ENCODE assay signal across 11 cellular contexts in the genomic region with DNA sequence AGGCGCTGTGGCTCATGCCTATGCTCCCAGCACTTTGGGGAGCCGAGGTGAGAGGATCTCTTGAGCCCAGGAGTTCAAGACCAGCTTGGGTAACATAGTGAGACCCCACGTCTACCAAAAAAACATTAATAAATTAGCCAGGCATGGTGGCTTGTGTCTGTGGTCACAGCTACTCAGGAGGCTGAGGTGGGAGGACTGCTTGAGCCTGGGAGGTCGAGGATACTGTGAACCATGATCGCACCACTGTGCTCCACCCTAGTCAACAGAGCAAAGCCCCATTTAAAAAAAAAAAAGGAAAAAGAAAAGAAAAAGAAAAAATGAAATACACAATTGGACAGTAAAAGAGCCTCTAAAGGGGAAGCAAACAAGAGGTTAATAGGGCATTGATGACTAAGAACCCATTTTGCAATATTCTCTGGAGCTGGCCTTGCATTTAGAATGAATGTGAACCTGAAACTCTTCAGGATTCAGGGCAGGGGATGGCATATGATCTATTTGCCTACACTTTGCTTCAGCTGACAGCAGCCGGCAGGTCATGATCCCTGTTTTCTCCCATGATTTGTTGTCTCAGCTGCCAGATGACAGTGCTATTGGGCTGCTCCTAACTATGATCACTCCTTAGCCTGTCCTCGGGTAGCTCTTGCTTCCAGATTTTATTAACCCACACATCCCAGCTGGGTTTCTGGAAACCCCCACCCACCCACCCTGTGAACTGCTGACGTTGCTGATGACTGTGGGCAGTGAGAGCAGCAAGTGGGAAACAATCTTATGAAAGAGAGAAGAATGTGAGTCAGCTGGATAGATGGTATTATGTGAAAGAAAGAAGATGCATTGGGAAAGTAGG.
DNase-seq lines count a peak whose midpoint lies in the region; FAIRE-seq and TF ChIP-seq lines count a peak whose summit lies in the region.
"Had no signal": no experiment of that assay in that cellular context is flagged by ENCODE, and none has a peak within 500 bp of the region (broad histone marks: within the 10 kb centered on the region; RNA-seq: fewer than 3 reads in every experiment).

No MANE protein-coding gene starts in this region.

- H3K9ac ChIP-seq in MM.1S (ENCODE audit: low read length) = no peak overlapping the region

- no peak overlapping the region for H2AFZ ChIP-seq in MM.1S (ENCODE audit: low read length)

- no peak overlapping the region for H3K4me3 ChIP-seq in MM.1S (ENCODE audit: low read length)

- peaks cover 30% of the 10 kb centered on the region for H3K4me1 ChIP-seq in MM.1S (ENCODE audit: low read length)

- H3K4me3 Mint-ChIP-seq in dendritic cell treated with granulocyte-macrophage colony-stimulating factor and Interleukin-4, amounts not matched to agents 40 ng/mL and 50 ng/mL, for 4 days = peak overlapping the region; percentile 21
- H3K4me3 Mint-ChIP-seq: neural crest cell had no signal

- no peaks in the 10 kb centered on the region for H3K36me3 Mint-ChIP-seq in dendritic cell treated with granulocyte-macrophage colony-stimulating factor and Interleukin-4, amounts not matched to agents 40 ng/mL and 50 ng/mL, for 4 days (ENCODE audit: low read depth)

- H3K79me2 ChIP-seq in MM.1S (ENCODE audit: low read length) = no peaks in the 10 kb centered on the region

- H3K9me3 ChIP-seq in MM.1S (replicated peaks; ENCODE audit: insufficient read depth, low read length) = no peaks in the 10 kb centered on the region

- no peaks in the 10 kb centered on the region for H3K9me3 Mint-ChIP-seq in dendritic cell treated with granulocyte-macrophage colony-stimulating factor and Interleukin-4, amounts not matched to agents 40 ng/mL and 50 ng/mL, for 4 days
- H3K9me3 Mint-ChIP-seq: neural crest cell had no signal

- no peaks in the 10 kb centered on the region for H3K27me3 ChIP-seq in MM.1S (replicated peaks; ENCODE audit: insufficient read depth, low read length)

- H3K27me3 Mint-ChIP-seq in dendritic cell treated with granulocyte-macrophage colony-stimulating factor and Interleukin-4, amounts not matched to agents 40 ng/mL and 50 ng/mL, for 4 days = no peaks in the 10 kb centered on the region

- peaks cover 42% of the 10 kb centered on the region for H3K4me1 Mint-ChIP-seq in dendritic cell treated with granulocyte-macrophage colony-stimulating factor and Interleukin-4, amounts not matched to agents 40 ng/mL and 50 ng/mL, for 4 days (ENCODE audit: low read depth)

- TF ChIP-seq CTCF in MM.1S (IDR thresholded peaks at IDR 0.05; ENCODE audit: low read length) = no peak

- no peak overlapping the region for H3K4me2 ChIP-seq in MM.1S (ENCODE audit: low read depth, low read length)

- DNase-seq in HPDE6-E6E7 (ENCODE audit: extremely low spot score) (peak; percentile 41), NCI-H82 treated with DMSO at 0.1 percent for 48 hours (lab: John Stamatoyannopoulos, UW; ENCODE audit: unreplicated experiment) (peak; percentile 52), renal cortical epithelial cell (ENCODE audit: low read depth) (peak; percentile 95), MM.1S (no peak), activated gamma-delta T cell (lab: John Stamatoyannopoulos, UW) (no peak), KG1 (lab: John Stamatoyannopoulos, UW) (no peak), GM12892 (ENCODE audit: insufficient read length) (no peak)
- DNase-seq: activated CD8-positive, alpha-beta memory T cell treated with anti-CD3 and anti-CD28 coated beads for 24 hours had no signal

- no peak for TF ChIP-seq POLR2A in GM12892 (IDR thresholded peaks at IDR 0.05; ENCODE audit: low read depth, low read length)

- no peaks in the 10 kb centered on the region for H4K20me1 ChIP-seq in MM.1S (ENCODE audit: insufficient read depth, low read length)

- no peaks in the 10 kb centered on the region for H3K36me3 ChIP-seq in MM.1S (replicated peaks; ENCODE audit: insufficient read depth, low read length)

- FAIRE-seq in GM12892 (lab: Jason Lieb, UNC) = no peak
- FAIRE-seq: endometrium had no signal

- H3K27ac Mint-ChIP-seq in dendritic cell treated with granulocyte-macrophage colony-stimulating factor and Interleukin-4, amounts not matched to agents 40 ng/mL and 50 ng/mL, for 4 days = peak overlapping the region; percentile 40

- intact Hi-C loops in dendritic cell treated with granulocyte-macrophage colony-stimulating factor and Interleukin-4, amounts not matched to agents 40 ng/mL and 50 ng/mL, for 4 days (cut with micrococcal nuclease) = loop anchor here (2.0 kb wide), 1 partner anchor 74 kb away; no protein-coding TSS in a partner anchor

- no peaks in the 10 kb centered on the region for H3K9me2 ChIP-seq in MM.1S (replicated peaks; ENCODE audit: insufficient read depth, low read length)

- peaks cover 14% of the 10 kb centered on the region for H3F3A ChIP-seq in MM.1S (ENCODE audit: insufficient read depth, low read length)

- H3K27ac ChIP-seq in MM.1S (ENCODE audit: low read length) = no peak overlapping the region

Comparison
In these comparisons a context has a peak if more than half of its experiments do, and no peak if none do; other contexts are left out.
1. DNase-seq: peak in HPDE6-E6E7 (single experiment), NCI-H82 treated with DMSO at 0.1 percent for 48 hours (single experiment) and renal cortical epithelial cell (single experiment); none in MM.1S (single experiment), activated gamma-delta T cell (single experiment), KG1 (single experiment) and GM12892 (single experiment).